In genomic region chr22:37419916-37420655, GRCh38 we compare ENCODE assay signal across 7 cellular contexts. TPM values are rescaled to one million over a fixed set of nuclear protein-coding genes. Genes with fewer than 3 reads are reported as not detected.
DNase-seq lines count a peak whose midpoint lies in the region; ATAC-seq and TF ChIP-seq lines count a peak whose summit lies in the region.

No MANE protein-coding gene starts in this region.

- no peak for TF ChIP-seq CTCF in glutamatergic neuron (IDR thresholded peaks at IDR 0.05; ENCODE audit: partially characterized antibody, unreplicated experiment)

- H3K4me1 Mint-ChIP-seq in activated CD8-positive, alpha-beta memory T cell treated with anti-CD3 and anti-CD28 coated beads, Interleukin-2, amount 10 ng/mL, durations not matched to agents 7 days and 5 days: peaks cover 25% of the 10 kb centered on the region
- peaks cover 43% of the 10 kb centered on the region for H3K4me1 Mint-ChIP-seq in glutamatergic neuron (ENCODE audit: low read depth, unreplicated experiment)

- no peak overlapping the region for H3K27ac ChIP-seq in HUES48 (ENCODE audit: low read depth, low read length)
- H3K27ac ChIP-seq in skin epidermis: no peak overlapping the region
- no peak overlapping the region for H3K27ac ChIP-seq in substantia nigra (ENCODE audit: low read depth, low read length, poor library complexity, severe bottlenecking)

- ATAC-seq in activated CD8-positive, alpha-beta memory T cell treated with anti-CD3 and anti-CD28 coated beads, Interleukin-2, amount 10 ng/mL, durations not matched to agents 7 days and 5 days: peak; percentile 14
- no peak for ATAC-seq in HG03571 (IDR thresholded peaks at IDR 0.05; ENCODE audit: unreplicated experiment)

- H3K9me3 ChIP-seq in HUES48 (ENCODE audit: control insufficient read depth, insufficient read depth, low read length): no peaks in the 10 kb centered on the region

- H3K27ac Mint-ChIP-seq in activated CD8-positive, alpha-beta memory T cell treated with anti-CD3 and anti-CD28 coated beads, Interleukin-2, amount 10 ng/mL, durations not matched to agents 7 days and 5 days: no peak overlapping the region
- H3K27ac Mint-ChIP-seq in glutamatergic neuron (ENCODE audit: unreplicated experiment): peak overlapping the region; percentile 60

- no peaks in the 10 kb centered on the region for H3K36me3 Mint-ChIP-seq in activated CD8-positive, alpha-beta memory T cell treated with anti-CD3 and anti-CD28 coated beads, Interleukin-2, amount 10 ng/mL, durations not matched to agents 7 days and 5 days
- H3K36me3 Mint-ChIP-seq in glutamatergic neuron (ENCODE audit: unreplicated experiment): no peaks in the 10 kb centered on the region

- peaks cover 11% of the 10 kb centered on the region for H3K4me1 ChIP-seq in HUES48 (ENCODE audit: control insufficient read depth, insufficient read depth, low read length)

- H3K9me3 Mint-ChIP-seq in activated CD8-positive, alpha-beta memory T cell treated with anti-CD3 and anti-CD28 coated beads, Interleukin-2, amount 10 ng/mL, durations not matched to agents 7 days and 5 days (ENCODE audit: low read depth): no peaks in the 10 kb centered on the region
- no peaks in the 10 kb centered on the region for H3K9me3 Mint-ChIP-seq in glutamatergic neuron (ENCODE audit: unreplicated experiment)

- no peaks in the 10 kb centered on the region for H3K36me3 ChIP-seq in HUES48 (ENCODE audit: control insufficient read depth, insufficient read depth, low read length)

- peak; percentile 61 for DNase-seq in activated CD8-positive, alpha-beta memory T cell treated with anti-CD3 and anti-CD28 coated beads, Interleukin-2, amount 10 ng/mL, durations not matched to agents 7 days and 5 days
- peak; percentile 55 for DNase-seq in glutamatergic neuron
- DNase-seq in substantia nigra (lab: John Stamatoyannopoulos, UW): no peak
- no peak for DNase-seq in D341Med (ENCODE audit: low spot score)

- H3K4me3 ChIP-seq in HUES48 (ENCODE audit: low read depth, low read length): peak overlapping the region; percentile 62
- peak overlapping the region; percentile 6 to 31 (median 18) for H3K4me3 ChIP-seq in skin epidermis

- CTCF ChIA-PET in activated CD8-positive, alpha-beta memory T cell treated with anti-CD3 and anti-CD28 coated beads, Interleukin-2, amount 10 ng/mL, durations not matched to agents 7 days and 5 days (lab: Charles Lee): no interaction called here

- peak overlapping the region; percentile 49 for H3K4me3 Mint-ChIP-seq in activated CD8-positive, alpha-beta memory T cell treated with anti-CD3 and anti-CD28 coated beads, Interleukin-2, amount 10 ng/mL, durations not matched to agents 7 days and 5 days
- H3K4me3 Mint-ChIP-seq in glutamatergic neuron (ENCODE audit: unreplicated experiment): peak overlapping the region; percentile 92

- no peak overlapping the region for H3K9ac ChIP-seq in HUES48 (ENCODE audit: low read depth, low read length)

- H3K27me3 ChIP-seq in HUES48 (ENCODE audit: control insufficient read depth, insufficient read depth, low read length): peaks cover 35% of the 10 kb centered on the region

- H3K27me3 Mint-ChIP-seq in activated CD8-positive, alpha-beta memory T cell treated with anti-CD3 and anti-CD28 coated beads, Interleukin-2, amount 10 ng/mL, durations not matched to agents 7 days and 5 days: peaks cover 64% of the 10 kb centered on the region
- H3K27me3 Mint-ChIP-seq in glutamatergic neuron (ENCODE audit: unreplicated experiment): peaks cover 17% of the 10 kb centered on the region

RNA-seq across cellular contexts. Expression of gene ELFN2, which starts 7.2 kb away (rescaled TPM):
- under 1 TPM; 0.07 to 0.50 TPM for total RNA-seq in activated CD8-positive, alpha-beta memory T cell treated with anti-CD3 and anti-CD28 coated beads, Interleukin-2, amount 10 ng/mL, durations not matched to agents 7 days and 5 days
- total RNA-seq in glutamatergic neuron (ENCODE audit: unreplicated experiment): 7.3 TPM

Comparison
In these comparisons a context has a peak if more than half of its experiments do, and no peak if none do; other contexts are left out.
1. DNase-seq: peak in activated CD8-positive, alpha-beta memory T cell treated with anti-CD3 and anti-CD28 coated beads, Interleukin-2, amount 10 ng/mL, durations not matched to agents 7 days and 5 days (single experiment) and glutamatergic neuron (single experiment); none in substantia nigra (0 of 49) and D341Med (single experiment).